ENCODE assay signal across 8 cellular contexts in the genomic region with DNA sequence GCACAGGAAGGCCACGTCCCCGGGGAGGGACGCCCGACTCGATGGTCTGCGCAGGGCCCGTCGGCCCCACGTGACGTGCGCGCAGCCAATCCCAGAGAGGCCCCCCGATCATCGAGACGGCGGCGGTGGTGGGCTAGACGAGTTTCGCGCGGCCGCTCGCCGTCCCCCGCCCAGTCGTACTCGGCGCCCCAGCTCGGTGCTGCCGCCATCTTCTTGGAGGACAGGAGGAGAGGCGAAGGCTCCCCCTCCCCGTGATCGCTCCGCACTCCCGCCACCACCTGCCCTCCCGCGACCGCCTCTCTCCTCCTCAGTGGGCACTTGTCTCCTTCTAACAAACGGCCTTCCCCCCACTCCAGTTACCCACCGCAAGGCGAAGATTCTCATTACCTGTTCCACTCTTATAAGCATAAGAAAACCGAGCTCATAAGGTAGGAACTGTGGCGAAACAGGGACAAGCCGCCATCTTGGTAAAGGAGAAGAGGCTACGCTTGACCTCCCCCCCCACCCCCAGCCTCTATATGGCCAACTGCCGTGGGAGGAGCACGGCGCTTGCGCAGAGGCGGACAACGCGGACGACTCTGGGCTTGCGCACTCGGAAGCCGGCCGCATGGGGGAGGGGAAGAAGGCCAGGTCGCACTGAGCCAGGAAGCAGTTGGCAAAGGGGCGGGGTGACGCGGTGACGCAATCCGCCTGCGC. TPM values are rescaled to one million over a fixed set of nuclear protein-coding genes. Genes with fewer than 3 reads are reported as not detected.
DNase-seq lines count a peak whose midpoint lies in the region; ATAC-seq, FAIRE-seq and TF ChIP-seq lines count a peak whose summit lies in the region.

A gene with protein sequence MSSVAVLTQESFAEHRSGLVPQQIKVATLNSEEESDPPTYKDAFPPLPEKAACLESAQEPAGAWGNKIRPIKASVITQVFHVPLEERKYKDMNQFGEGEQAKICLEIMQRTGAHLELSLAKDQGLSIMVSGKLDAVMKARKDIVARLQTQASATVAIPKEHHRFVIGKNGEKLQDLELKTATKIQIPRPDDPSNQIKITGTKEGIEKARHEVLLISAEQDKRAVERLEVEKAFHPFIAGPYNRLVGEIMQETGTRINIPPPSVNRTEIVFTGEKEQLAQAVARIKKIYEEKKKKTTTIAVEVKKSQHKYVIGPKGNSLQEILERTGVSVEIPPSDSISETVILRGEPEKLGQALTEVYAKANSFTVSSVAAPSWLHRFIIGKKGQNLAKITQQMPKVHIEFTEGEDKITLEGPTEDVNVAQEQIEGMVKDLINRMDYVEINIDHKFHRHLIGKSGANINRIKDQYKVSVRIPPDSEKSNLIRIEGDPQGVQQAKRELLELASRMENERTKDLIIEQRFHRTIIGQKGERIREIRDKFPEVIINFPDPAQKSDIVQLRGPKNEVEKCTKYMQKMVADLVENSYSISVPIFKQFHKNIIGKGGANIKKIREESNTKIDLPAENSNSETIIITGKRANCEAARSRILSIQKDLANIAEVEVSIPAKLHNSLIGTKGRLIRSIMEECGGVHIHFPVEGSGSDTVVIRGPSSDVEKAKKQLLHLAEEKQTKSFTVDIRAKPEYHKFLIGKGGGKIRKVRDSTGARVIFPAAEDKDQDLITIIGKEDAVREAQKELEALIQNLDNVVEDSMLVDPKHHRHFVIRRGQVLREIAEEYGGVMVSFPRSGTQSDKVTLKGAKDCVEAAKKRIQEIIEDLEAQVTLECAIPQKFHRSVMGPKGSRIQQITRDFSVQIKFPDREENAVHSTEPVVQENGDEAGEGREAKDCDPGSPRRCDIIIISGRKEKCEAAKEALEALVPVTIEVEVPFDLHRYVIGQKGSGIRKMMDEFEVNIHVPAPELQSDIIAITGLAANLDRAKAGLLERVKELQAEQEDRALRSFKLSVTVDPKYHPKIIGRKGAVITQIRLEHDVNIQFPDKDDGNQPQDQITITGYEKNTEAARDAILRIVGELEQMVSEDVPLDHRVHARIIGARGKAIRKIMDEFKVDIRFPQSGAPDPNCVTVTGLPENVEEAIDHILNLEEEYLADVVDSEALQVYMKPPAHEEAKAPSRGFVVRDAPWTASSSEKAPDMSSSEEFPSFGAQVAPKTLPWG (N-terminal part only) (minus strand): TSS at position 490 of the 696 bp plus-strand sequence. CDS start 48,803 bp downstream, outside the sequence.

- TF ChIP-seq CTCF in adrenal gland (IDR thresholded peaks at IDR 0.05), result peak in 2 of 6 experiments; percentile 2 to 29
- TF ChIP-seq CTCF in heart right ventricle (IDR thresholded peaks at IDR 0.05), result peak in 6 of 9 donors; percentile 40 to 67 (median 52)
- TF ChIP-seq CTCF in upper lobe of right lung (IDR thresholded peaks at IDR 0.05), result peak; percentile 36

- no peaks in the 10 kb centered on the region for H3K27me3 ChIP-seq in adrenal gland
- no peaks in the 10 kb centered on the region for H3K27me3 ChIP-seq in heart right ventricle
- no peaks in the 10 kb centered on the region for H3K27me3 ChIP-seq in upper lobe of right lung

- intact Hi-C loops in adrenal gland (cut with DNase I), result no loop called here
- intact Hi-C loops in heart right ventricle (cut with DNase I), result loop anchor here in 5 of 10 donors (2.0 to 5.0 kb wide), 3 partner anchors 37 to 43 kb away; no protein-coding TSS in a partner anchor
- intact Hi-C loops in posterior vena cava (cut with DNase I), result no loop called here
- intact Hi-C loops in upper lobe of right lung (cut with DNase I), result no loop called here

- H3K27me3 Mint-ChIP-seq in T-cell, result no peaks in the 10 kb centered on the region

- 0 to 1% (median 0%) methylated on average over 5 to 64 of the region's 64 CpGs for WGBS in adrenal gland, 4 donors
- WGBS in heart right ventricle, 2 donors, result 0 to 1% methylated on average over 62 to 64 of the region's 64 CpGs

- H3K9me3 ChIP-seq in adrenal gland (replicated peaks in 1 of 3), result no peaks in the 10 kb centered on the region
- no peaks in the 10 kb centered on the region for H3K9me3 ChIP-seq in heart right ventricle
- H3K9me3 ChIP-seq in upper lobe of right lung, result no peaks in the 10 kb centered on the region

- peak within 1 kb of the TSS; percentile 94 to 99 (median 99) for H3K4me3 Mint-ChIP-seq in T-cell

- peak; percentile 95 for FAIRE-seq in GM12891 (lab: Jason Lieb, UNC)

- peak within 1 kb of the TSS; percentile 99 for H3K27ac Mint-ChIP-seq in T-cell

- POLR2A ChIA-PET in T-cell (lab: Charles Lee), result interaction anchor here (0.6 kb wide), 2 partner anchors 9 to 371 kb away, joined by 3 to 4 read pairs; a partner anchor contains a TSS

- H3K27ac ChIP-seq in adrenal gland (peak within 1 kb of the TSS; percentile 94 to 100 (median 99)), heart right ventricle (peak within 1 kb of the TSS; percentile 89 to 99 (median 96)), upper lobe of right lung (peak within 1 kb of the TSS; percentile 99)

- TF ChIP-seq POLR2A in GM12891 (IDR thresholded peaks at IDR 0.05; ENCODE audit: low read depth, low read length) (no peak; the same call in none of the 2 replicates), adrenal gland (IDR thresholded peaks at IDR 0.05) (peak; percentile 10 to 86)

- peak within 1 kb of the TSS; percentile 71 to 81 (median 78) for H3K4me3 ChIP-seq in adrenal gland
- peak within 1 kb of the TSS; percentile 68 to 93 (median 76) for H3K4me3 ChIP-seq in heart right ventricle
- peak within 1 kb of the TSS; percentile 84 for H3K4me3 ChIP-seq in upper lobe of right lung

- DNase-seq in GM12891 (ENCODE audit: insufficient read length, low spot score), result peak; percentile 94
- peak; percentile 83 for DNase-seq in NCI-H1436 treated with DMSO at 0.1 percent for 48 hours (lab: John Stamatoyannopoulos, UW)
- DNase-seq in T-cell, result peak; percentile 100
- peak; percentile 99 to 100 (median 100) for DNase-seq in adrenal gland
- DNase-seq in heart right ventricle, result peak; percentile 100
- DNase-seq in posterior vena cava (ENCODE audit: low spot score), result peak; percentile 100
- peak; percentile 100 for DNase-seq in upper lobe of right lung

- H3K4me1 ChIP-seq in adrenal gland (replicated peaks in 1 of 2) (peaks cover 28 to 48% of the 10 kb centered on the region in 2 donors), heart right ventricle (peaks cover 8 to 80% (median 62%) of the 10 kb centered on the region in 9 donors), upper lobe of right lung (peaks cover 48% of the 10 kb centered on the region)

- no peaks in the 10 kb centered on the region for H3K36me3 ChIP-seq in adrenal gland (replicated peaks in 1 of 2)
- H3K36me3 ChIP-seq in heart right ventricle, result no peaks in the 10 kb centered on the region
- H3K36me3 ChIP-seq in upper lobe of right lung, result no peaks in the 10 kb centered on the region

- CTCF ChIA-PET in T-cell (lab: Charles Lee), result interaction anchor here in 1 of 2 donors (0.6 to 1.1 kb wide), 2 partner anchors 43 to 213 kb away, joined by 3 read pairs; no protein-coding TSS in a partner anchor

- peaks cover 9% of the 10 kb centered on the region for H3K36me3 Mint-ChIP-seq in T-cell

- H3K9me3 Mint-ChIP-seq in T-cell, result no peaks in the 10 kb centered on the region

- peak; percentile 66 for ATAC-seq in HG02852 (IDR thresholded peaks at IDR 0.05; ENCODE audit: unreplicated experiment)
- peak; percentile 76 to 80 (median 80) for ATAC-seq in T-cell (replicated peaks in 1 of 4)
- peak; percentile 90 to 97 (median 94) for ATAC-seq in heart right ventricle
- ATAC-seq in upper lobe of right lung, result peak; percentile 93

- H3K4me1 Mint-ChIP-seq in T-cell, result peaks cover 74 to 80% (median 75%) of the 10 kb centered on the region in 3 donors

TF ChIP-seq in GM12891, 5 proteins besides CTCF, POLR2A, EP300 and RAD21:
- TF ChIP-seq SPI1 (IDR thresholded peaks at IDR 0.05; ENCODE audit: low read depth, low read length) (0 out of 2 replicates have a peak, but pooled peaks have one; percentile 10), TAF1 (IDR thresholded peaks at IDR 0.05; ENCODE audit: low read depth, low read length) (peak; percentile 64), PAX5 (IDR thresholded peaks at IDR 0.05; ENCODE audit: insufficient read depth, low read length, severe bottlenecking) (peak; percentile 99), POLR2AphosphoS5 (IDR thresholded peaks at IDR 0.05; ENCODE audit: low read depth, low read length) (peak; percentile 63), POU2F2 (IDR thresholded peaks at IDR 0.05; ENCODE audit: low read depth, low read length) (peak; percentile 49)

RNA-seq across cellular contexts. Expression of the gene that starts here (rescaled TPM):
- polyA plus RNA-seq in GM12891 (2012; ENCODE audit: low read depth, missing spikeins), result 212 TPM
- total RNA-seq in T-cell, result 100 to 1,000 TPM; 130 to 184 (median 148) TPM
- 100 to 1,000 TPM; 357 to 648 (median 498) TPM for total RNA-seq in adrenal gland
- polyA plus RNA-seq in adrenal gland, result 100 to 1,000 TPM; 295 to 880 (median 378) TPM
- total RNA-seq in heart right ventricle, result 100 to 1,000 TPM; 312 to 419 (median 357) TPM
- 100 to 1,000 TPM; 206 to 273 TPM for polyA plus RNA-seq in heart right ventricle
- total RNA-seq in posterior vena cava, result 100 to 1,000 TPM; 428 to 459 TPM
- 444 TPM for total RNA-seq in upper lobe of right lung

Comparison
In these comparisons a context has a peak if more than half of its experiments do, and no peak if none do; other contexts are left out.
1. Peak in every context shown above with its lines: DNase-seq, ATAC-seq, H3K4me3 ChIP-seq and H3K27ac ChIP-seq.